In genomic region chr12:52741378-52742195, GRCh38 we compare ENCODE assay signal across 1 cellular context.
A peak's percentile ranks its signal among the peaks of the same experiment; 100 is the strongest.
TF ChIP-seq lines count a peak whose summit lies in the region.

No MANE protein-coding gene starts in this region.

TF ChIP-seq in HepG2, 621 proteins besides CTCF, POLR2A, EP300 and RAD21 (continued from another document):
- TF ChIP-seq HNF1A (IDR thresholded peaks at IDR 0.05; ENCODE audit: low read depth) (no peak), HNF1A (CRISPR knock-in tag; IDR thresholded peaks at IDR 0.05; ENCODE audit: borderline replicate concordance) (no peak), NCOA2 (CRISPR knock-in tag; IDR thresholded peaks at IDR 0.05) (peak; percentile 38; the same call in 1 of the 2 replicates), ZNF383 (CRISPR knock-in tag; IDR thresholded peaks at IDR 0.05; ENCODE audit: borderline replicate concordance) (no peak), ZNF615 (CRISPR knock-in tag; IDR thresholded peaks at IDR 0.05; ENCODE audit: borderline replicate concordance) (no peak), ZNF280B (CRISPR knock-in tag; IDR thresholded peaks at IDR 0.05; ENCODE audit: borderline replicate concordance) (no peak), KLF6 (CRISPR knock-in tag; IDR thresholded peaks at IDR 0.05) (0 out of 2 replicates have a peak, but pooled peaks have one; percentile 88), NFYC (CRISPR knock-in tag; IDR thresholded peaks at IDR 0.05) (no peak), RAD51 (IDR thresholded peaks at IDR 0.05; ENCODE audit: borderline replicate concordance) (no peak), ZBTB2 (CRISPR knock-in tag; IDR thresholded peaks at IDR 0.05; ENCODE audit: low read depth) (no peak), MYC (CRISPR knock-in tag; IDR thresholded peaks at IDR 0.05; ENCODE audit: borderline replicate concordance) (no peak), REPIN1 (CRISPR knock-in tag; IDR thresholded peaks at IDR 0.05; ENCODE audit: borderline replicate concordance, low read depth) (no peak), DDIT3 (CRISPR knock-in tag; IDR thresholded peaks at IDR 0.05) (no peak), ZNF354B (CRISPR knock-in tag; IDR thresholded peaks at IDR 0.05) (no peak), ATAD3A (CRISPR knock-in tag; IDR thresholded peaks at IDR 0.05) (no peak), HNRNPL (IDR thresholded peaks at IDR 0.05; ENCODE audit: low read depth, low read length) (no peak), ETV5 (CRISPR knock-in tag; IDR thresholded peaks at IDR 0.05; ENCODE audit: borderline replicate concordance) (no peak), EEA1 (CRISPR knock-in tag; IDR thresholded peaks at IDR 0.05; ENCODE audit: borderline replicate concordance) (no peak), GATAD1 (CRISPR knock-in tag; IDR thresholded peaks at IDR 0.05) (0 out of 2 replicates have a peak, but pooled peaks have one; percentile 30), HNRNPUL1 (IDR thresholded peaks at IDR 0.05; ENCODE audit: low read depth, low read length) (no peak), NR0B2 (CRISPR knock-in tag; IDR thresholded peaks at IDR 0.05) (no peak), RFXANK (CRISPR knock-in tag; IDR thresholded peaks at IDR 0.05) (no peak), HNF4G (IDR thresholded peaks at IDR 0.05; ENCODE audit: borderline replicate concordance, low read depth, low read length) (no peak), HNF4G (CRISPR knock-in tag; IDR thresholded peaks at IDR 0.05; ENCODE audit: borderline replicate concordance, low read depth) (no peak), NFATC3 (CRISPR knock-in tag; IDR thresholded peaks at IDR 0.05) (no peak), ZNF720 (CRISPR knock-in tag; IDR thresholded peaks at IDR 0.05) (no peak), RBFOX2 (IDR thresholded peaks at IDR 0.05; ENCODE audit: low read depth, low read length) (no peak), EED (CRISPR knock-in tag; IDR thresholded peaks at IDR 0.05) (no peak), NFE2 (CRISPR knock-in tag; IDR thresholded peaks at IDR 0.05) (no peak), KLF11 (CRISPR knock-in tag; IDR thresholded peaks at IDR 0.05) (peak; percentile 77; the same call in 1 of the 2 replicates), ARNT2 (CRISPR knock-in tag; IDR thresholded peaks at IDR 0.05; ENCODE audit: low read depth) (0 out of 2 replicates have a peak, but pooled peaks have one; percentile 50), STAT5B (CRISPR knock-in tag; IDR thresholded peaks at IDR 0.05) (no peak), ZNF329 (CRISPR knock-in tag; IDR thresholded peaks at IDR 0.05; ENCODE audit: low read depth) (no peak), RXRB (CRISPR knock-in tag; IDR thresholded peaks at IDR 0.05; ENCODE audit: borderline replicate concordance) (peak; percentile 12; the same call in 1 of the 2 replicates)
